In genomic region chr10:70331486-70332268, GRCh38 we compare ENCODE assay signal across 8 cellular contexts. TPM values are rescaled to one million over a fixed set of nuclear protein-coding genes. Genes with fewer than 3 reads are reported as not detected.
A peak's percentile ranks its signal among the peaks of the same experiment; 100 is the strongest.
DNase-seq lines count a peak whose midpoint lies in the region; ATAC-seq, FAIRE-seq and TF ChIP-seq lines count a peak whose summit lies in the region.

No MANE protein-coding gene starts in this region.

- TF ChIP-seq CTCF in GM12875 (IDR thresholded peaks at IDR 0.05; ENCODE audit: borderline replicate concordance, insufficient read depth, low read depth, low read length), result peak; percentile 15; the same call in 1 of the 2 replicates
- TF ChIP-seq CTCF in GM12878 (IDR thresholded peaks at IDR 0.05 in 2 of 3, conservative IDR thresholded peaks at IDR 0.05 in 1 of 3; ENCODE audit: control insufficient read depth in 2 of 3, extremely low read depth in 1 of 3, insufficient read depth in 1 of 3, low read depth in 3 of 3, low read length in 3 of 3), result peak; percentile 14 to 30 (median 27); a peak in 4 of 6 replicates

- CTCF ChIA-PET in GM12878 (lab: Yijun Ruan, JAX), result interaction anchor here (0.7 to 2.5 kb wide), 12 partner anchors 13 to 110 kb away, joined by 3 to 11 read pairs (median 4); no protein-coding TSS in a partner anchor

- POLR2A ChIA-PET in GM12878 (lab: Charles Lee), result interaction anchor here (0.6 to 1.2 kb wide), 2 partner anchors 11 to 40 kb away, joined by 3 read pairs; no protein-coding TSS in a partner anchor

- 0 out of 2 replicates have a peak, but pooled peaks cover 2% of the 10 kb centered on the region for H3K79me2 ChIP-seq in GM12878 (ENCODE audit: control insufficient read depth, insufficient read depth, low read length)

- H3K4me2 ChIP-seq in GM12878 (ENCODE audit: control insufficient read depth, insufficient read depth), result peak overlapping the region; percentile 63

- H3K9ac ChIP-seq in GM12878 (ENCODE audit: control insufficient read depth, insufficient read depth, low read length), result no peak overlapping the region

- WGBS in GM12878 (ENCODE audit: insufficient coverage, insufficient replicate concordance, low lambda C conversion rate, missing lambda C conversion rate), result 53% methylated on average over 10 of the region's 10 CpGs

- in situ Hi-C loops in GM12878 (cut with MboI), result no loop called here

- RAD21 ChIA-PET in GM12878 (lab: Charles Lee; ENCODE audit: unreplicated experiment), result interaction anchor here (0.7 to 1.9 kb wide), 4 partner anchors 23 to 110 kb away, joined by 4 to 8 read pairs (median 5); no protein-coding TSS in a partner anchor

- H4K20me1 ChIP-seq in GM12878 (ENCODE audit: control insufficient read depth, insufficient read depth), result no peaks in the 10 kb centered on the region

- peaks cover 4% of the 10 kb centered on the region; the same call in 2 of the 3 replicates for H3K9me3 ChIP-seq in GM12878 (replicated peaks; ENCODE audit: control insufficient read depth, insufficient read depth, low read length)

- no peaks in the 10 kb centered on the region for H3K27me3 ChIP-seq in GM12878 (replicated peaks in 1 of 2; ENCODE audit: control insufficient read depth in 2 of 2, insufficient read depth in 2 of 2, low read length in 1 of 2)

- peak overlapping the region; percentile 43 for H3K27ac ChIP-seq in GM12878 (ENCODE audit: control insufficient read depth, insufficient read depth)

- no peak overlapping the region for H2AFZ ChIP-seq in GM12878 (ENCODE audit: control insufficient read depth, low read depth, low read length)

- peak; percentile 18 for FAIRE-seq in GM12878 (lab: Jason Lieb, UNC)

- no peak for TF ChIP-seq EP300 in GM12878 (IDR thresholded peaks at IDR 0.05; ENCODE audit: borderline replicate concordance in 1 of 2, control insufficient read depth in 1 of 2, low read depth in 2 of 2, low read length in 2 of 2)

- H3K4me1 ChIP-seq in GM12878 (ENCODE audit: control insufficient read depth, insufficient read depth, low read length), result peaks cover 16% of the 10 kb centered on the region

- peaks cover 0 to 2% of the 10 kb centered on the region in 2 experiments; a peak in 2 of 4 replicates for H3K36me3 ChIP-seq in GM12878 (ENCODE audit: control insufficient read depth in 2 of 2, insufficient read depth in 2 of 2, low read length in 1 of 2)

- SMC1A ChIA-PET in GM12878 (lab: Charles Lee; ENCODE audit: uncharacterized antibody, unreplicated experiment), result interaction anchor here (1.0 to 3.4 kb wide), 9 partner anchors 15 to 110 kb away, joined by 3 to 12 read pairs (median 6); no protein-coding TSS in a partner anchor

- intact Hi-C loops in GM12878 (cut with micrococcal nuclease; ENCODE audit: unreplicated experiment), result no loop called here

- H3K4me3 ChIP-seq in GM12875 (ENCODE audit: low read depth, low read length), result no peak overlapping the region
- no peak overlapping the region for H3K4me3 ChIP-seq in GM12878

- no TSS peak for BruUV-seq in GM12878 (replicated peaks; lab: Mats Ljungman, UMichigan)

- no peak for TF ChIP-seq POLR2A in GM12878 (IDR thresholded peaks at IDR 0.05; ENCODE audit: low read depth, low read length)

- peak; percentile 45 for TF ChIP-seq RAD21 in GM12878 (IDR thresholded peaks at IDR 0.05; ENCODE audit: insufficient read depth, low read depth, low read length)

- ATAC-seq in HG03159 (IDR thresholded peaks at IDR 0.05; ENCODE audit: unreplicated experiment), result peak; percentile 75
- ATAC-seq in GM12878, result peak; percentile 91

- peak; percentile 92 for DNase-seq in AG08395 (ENCODE audit: low spot score)
- peak; percentile 46 for DNase-seq in NCI-H82 treated with DMSO at 0.1 percent for 48 hours (lab: John Stamatoyannopoulos, UW; ENCODE audit: unreplicated experiment)
- peak; percentile 72 for DNase-seq in GM12878 (ENCODE audit: low read depth, low spot score)
- peak; percentile 59 for DNase-seq in iPS-NIHi7 (ENCODE audit: extremely low spot score)
- peak; percentile 80 for DNase-seq in stromal cell of bone marrow (ENCODE audit: low read depth)
- DNase-seq in stimulated activated CD4-positive, alpha-beta T cell treated with anti-CD3 and anti-CD28 coated beads, Interleukin-1b, Interleukin-23, amount 100 ng/mL, for 48 hours, result no peak

TF ChIP-seq in GM12878, 131 proteins besides CTCF, POLR2A, EP300 and RAD21 (continues in another document):
- TF ChIP-seq ZBTB33 (IDR thresholded peaks at IDR 0.05), result no peak
- TF ChIP-seq STAT3 (IDR thresholded peaks at IDR 0.05; ENCODE audit: low read depth, low read length), result no peak
- no peak for TF ChIP-seq CEBPB (IDR thresholded peaks at IDR 0.05; ENCODE audit: borderline replicate concordance in 1 of 2, low read depth in 2 of 2, low read length in 2 of 2)
- TF ChIP-seq BCL11A (IDR thresholded peaks at IDR 0.05; ENCODE audit: low read depth, low read length), result no peak
- TF ChIP-seq BCLAF1 (IDR thresholded peaks at IDR 0.05), result no peak

RNA-seq across cellular contexts. Expression of gene NPFFR1, which starts 47.9 kb away (rescaled TPM):
- 0.06 and 0.07 TPM in 2 replicates for total RNA-seq in GM12878 (2013; cell fraction: nucleolus; rRNA removed)
- not detected in 2 replicates for total RNA-seq in GM12878 (2014; rRNA removed)
- not detected in 2 replicates for total RNA-seq in GM12878 (2014; rRNA removed; fragmentation: Illumina TruSeq; extraction: Trizol)
- total RNA-seq in GM12878 (2021), result not detected in 2 replicates
- polyA plus RNA-seq in GM12878 (2011; ENCODE audit: low read depth), result not detected
- 0.01 TPM in 1 of 2 replicates, not detected in the other for polyA plus RNA-seq in GM12878 (2011; rRNA removed)
- not detected in 2 replicates for polyA plus RNA-seq in GM12878 (2011; cell fraction: cytosol; rRNA removed)
- 0.01 TPM in 1 of 2 replicates, not detected in the other for polyA plus RNA-seq in GM12878 (2011; cell fraction: nucleus; rRNA removed)
- polyA plus RNA-seq in GM12878 (2012), result not detected in 2 replicates
- polyA plus RNA-seq in GM12878 (2014; fragmentation: Illumina TruSeq; extraction: Trizol), result not detected in 2 replicates
- not detected for polyA plus RNA-seq in GM12878 (2014; fragmentation: Nextera tagmentation; extraction: Ambion mirVana)
- polyA plus RNA-seq in GM12878 (2014; rRNA removed), result not detected in 2 replicates
- under 1 TPM in 1 of 2 experiments, not detected in 1; 0.03 TPM for polyA plus RNA-seq in GM12878 (2016; fragmentation: Nextera tagmentation; extraction: Ambion mirVana)
- polyA minus RNA-seq in GM12878 (2011; rRNA and poly(A)+ RNA removed), result not detected in 2 replicates
- polyA minus RNA-seq in GM12878 (2011; cell fraction: cytosol; rRNA and poly(A)+ RNA removed), result not detected in 2 replicates
- not detected in 2 replicates for polyA minus RNA-seq in GM12878 (2011; cell fraction: nucleus; rRNA and poly(A)+ RNA removed)

RNA-seq across cellular contexts. Expression of gene LRRC20, which starts 50.7 kb away (rescaled TPM):
- total RNA-seq in GM12878 (2013; cell fraction: nucleolus; rRNA removed), result 15.6 and 22.4 TPM in 2 replicates
- total RNA-seq in GM12878 (2014; rRNA removed) (19.4 and 24.5 TPM in 2 replicates), GM12878 (2014; rRNA removed; fragmentation: Illumina TruSeq; extraction: Trizol) (10.0 and 10.2 TPM in 2 replicates), GM12878 (2021) (25.9 and 27.6 TPM in 2 replicates)
- 6.0 TPM for polyA plus RNA-seq in GM12878 (2011; ENCODE audit: low read depth)
- polyA plus RNA-seq in GM12878 (2011; rRNA removed) (14.9 and 28.0 TPM in 2 replicates), GM12878 (2014; fragmentation: Illumina TruSeq; extraction: Trizol) (13.5 and 21.5 TPM in 2 replicates), GM12878 (2014; fragmentation: Nextera tagmentation; extraction: Ambion mirVana) (1 to 10 TPM; 3.5 to 6.9 TPM), GM12878 (2014; rRNA removed) (23.2 and 24.4 TPM in 2 replicates), GM12878 (2016; fragmentation: Nextera tagmentation; extraction: Ambion mirVana) (10 to 100 TPM; 13.3 to 15.7 TPM)
- polyA plus RNA-seq in GM12878 (2011; cell fraction: cytosol; rRNA removed), result 44.5 and 50.8 TPM in 2 replicates
- 34.0 and 36.2 TPM in 2 replicates for polyA plus RNA-seq in GM12878 (2011; cell fraction: nucleus; rRNA removed)
- 8.8 and 11.6 TPM in 2 replicates for polyA plus RNA-seq in GM12878 (2012)
- 24.5 and 25.4 TPM in 2 replicates for polyA minus RNA-seq in GM12878 (2011; rRNA and poly(A)+ RNA removed)
- 5.6 and 6.5 TPM in 2 replicates for polyA minus RNA-seq in GM12878 (2011; cell fraction: cytosol; rRNA and poly(A)+ RNA removed)
- polyA minus RNA-seq in GM12878 (2011; cell fraction: nucleus; rRNA and poly(A)+ RNA removed), result 6.8 and 9.7 TPM in 2 replicates
